Comparison of ENCODE assay signal across 1 cellular context in the genomic region with DNA sequence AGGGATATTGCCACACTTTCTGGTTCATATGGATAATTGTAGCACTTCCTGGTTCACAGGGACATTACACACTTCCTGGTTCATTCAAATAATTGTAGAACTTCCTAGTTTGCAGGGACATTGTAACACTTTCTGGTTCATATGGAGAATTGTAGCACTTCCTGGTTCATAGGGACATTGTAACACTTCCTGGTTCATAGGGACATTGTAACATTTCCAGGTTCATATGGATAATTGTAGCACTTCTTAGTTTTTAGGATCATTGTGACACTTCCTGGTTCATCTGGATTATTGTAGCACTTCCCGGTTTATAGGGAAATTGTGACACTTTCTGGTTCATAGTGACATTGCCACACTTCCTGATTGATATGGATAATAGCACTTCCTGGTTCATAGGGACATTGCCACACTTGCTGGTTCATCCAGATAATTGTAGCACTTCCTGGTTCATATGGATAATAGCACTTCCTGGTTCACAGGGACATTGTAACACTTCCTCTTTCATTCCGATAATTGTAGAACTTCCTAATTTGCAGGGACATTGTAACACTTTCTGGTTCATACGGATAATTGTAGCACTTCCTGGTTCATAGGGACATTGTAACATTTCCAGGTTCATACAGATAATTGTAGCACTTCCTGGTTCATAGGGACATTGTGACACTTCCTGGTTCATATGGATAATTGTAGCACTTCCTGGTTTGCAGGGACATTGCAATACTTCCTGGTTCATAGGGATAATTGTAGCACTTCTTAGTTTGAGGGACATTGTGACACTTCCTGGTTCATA.
TF ChIP-seq lines count a peak whose summit lies in the region.

No MANE protein-coding gene starts in this region.

TF ChIP-seq in K562, 482 proteins besides CTCF, POLR2A, EP300 and RAD21 (continued from another document and continues in another):
- TF ChIP-seq ZNF449 (CRISPR knock-in tag; IDR thresholded peaks at IDR 0.05) = no peak
- TF ChIP-seq ASH1L (IDR thresholded peaks at IDR 0.05; ENCODE audit: borderline replicate concordance, low read depth, partially characterized antibody) = peak; percentile 32
- no peak for TF ChIP-seq ZNF764 (CRISPR knock-in tag; IDR thresholded peaks at IDR 0.05; ENCODE audit: low read depth)
- peak; percentile 70 for TF ChIP-seq SPI1 (IDR thresholded peaks at IDR 0.05; ENCODE audit: borderline replicate concordance, low read depth, low read length)
- TF ChIP-seq NR2C2 (CRISPR knock-in tag; IDR thresholded peaks at IDR 0.05) = peak; percentile 85; the same call in 1 of the 2 replicates
- peak; percentile 96 for TF ChIP-seq NR2C2 (tag; IDR thresholded peaks at IDR 0.05)
- peak; percentile 17; the same call in 1 of the 2 replicates for TF ChIP-seq PKNOX1 (IDR thresholded peaks at IDR 0.05)
- TF ChIP-seq NR3C1 (CRISPR knock-in tag; IDR thresholded peaks at IDR 0.05) = no peak
- no peak for TF ChIP-seq POU5F1 (IDR thresholded peaks at IDR 0.05; ENCODE audit: borderline replicate concordance, low read depth, low read length, partially characterized antibody)
- TF ChIP-seq GMEB1 (CRISPR knock-in tag; IDR thresholded peaks at IDR 0.05) = no peak
- TF ChIP-seq, protein P1, sequence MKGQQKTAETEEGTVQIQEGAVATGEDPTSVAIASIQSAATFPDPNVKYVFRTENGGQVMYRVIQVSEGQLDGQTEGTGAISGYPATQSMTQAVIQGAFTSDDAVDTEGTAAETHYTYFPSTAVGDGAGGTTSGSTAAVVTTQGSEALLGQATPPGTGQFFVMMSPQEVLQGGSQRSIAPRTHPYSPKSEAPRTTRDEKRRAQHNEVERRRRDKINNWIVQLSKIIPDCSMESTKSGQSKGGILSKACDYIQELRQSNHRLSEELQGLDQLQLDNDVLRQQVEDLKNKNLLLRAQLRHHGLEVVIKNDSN (CRISPR knock-in tag; IDR thresholded peaks at IDR 0.05) = no peak
- TF ChIP-seq ATF4 (CRISPR knock-in tag; IDR thresholded peaks at IDR 0.05) = no peak
- TF ChIP-seq ATF2 (CRISPR knock-in tag; IDR thresholded peaks at IDR 0.05) = no peak
- no peak for TF ChIP-seq TAF7 (tag; IDR thresholded peaks at IDR 0.05)
- TF ChIP-seq AFF4 (CRISPR knock-in tag; IDR thresholded peaks at IDR 0.05) = no peak
- TF ChIP-seq ATF1 (CRISPR knock-in tag; IDR thresholded peaks at IDR 0.05) = no peak
- 0 out of 2 replicates have a peak, but pooled peaks have one; percentile 8 for TF ChIP-seq ATF1 (tag; IDR thresholded peaks at IDR 0.05)
- TF ChIP-seq, protein P2, sequence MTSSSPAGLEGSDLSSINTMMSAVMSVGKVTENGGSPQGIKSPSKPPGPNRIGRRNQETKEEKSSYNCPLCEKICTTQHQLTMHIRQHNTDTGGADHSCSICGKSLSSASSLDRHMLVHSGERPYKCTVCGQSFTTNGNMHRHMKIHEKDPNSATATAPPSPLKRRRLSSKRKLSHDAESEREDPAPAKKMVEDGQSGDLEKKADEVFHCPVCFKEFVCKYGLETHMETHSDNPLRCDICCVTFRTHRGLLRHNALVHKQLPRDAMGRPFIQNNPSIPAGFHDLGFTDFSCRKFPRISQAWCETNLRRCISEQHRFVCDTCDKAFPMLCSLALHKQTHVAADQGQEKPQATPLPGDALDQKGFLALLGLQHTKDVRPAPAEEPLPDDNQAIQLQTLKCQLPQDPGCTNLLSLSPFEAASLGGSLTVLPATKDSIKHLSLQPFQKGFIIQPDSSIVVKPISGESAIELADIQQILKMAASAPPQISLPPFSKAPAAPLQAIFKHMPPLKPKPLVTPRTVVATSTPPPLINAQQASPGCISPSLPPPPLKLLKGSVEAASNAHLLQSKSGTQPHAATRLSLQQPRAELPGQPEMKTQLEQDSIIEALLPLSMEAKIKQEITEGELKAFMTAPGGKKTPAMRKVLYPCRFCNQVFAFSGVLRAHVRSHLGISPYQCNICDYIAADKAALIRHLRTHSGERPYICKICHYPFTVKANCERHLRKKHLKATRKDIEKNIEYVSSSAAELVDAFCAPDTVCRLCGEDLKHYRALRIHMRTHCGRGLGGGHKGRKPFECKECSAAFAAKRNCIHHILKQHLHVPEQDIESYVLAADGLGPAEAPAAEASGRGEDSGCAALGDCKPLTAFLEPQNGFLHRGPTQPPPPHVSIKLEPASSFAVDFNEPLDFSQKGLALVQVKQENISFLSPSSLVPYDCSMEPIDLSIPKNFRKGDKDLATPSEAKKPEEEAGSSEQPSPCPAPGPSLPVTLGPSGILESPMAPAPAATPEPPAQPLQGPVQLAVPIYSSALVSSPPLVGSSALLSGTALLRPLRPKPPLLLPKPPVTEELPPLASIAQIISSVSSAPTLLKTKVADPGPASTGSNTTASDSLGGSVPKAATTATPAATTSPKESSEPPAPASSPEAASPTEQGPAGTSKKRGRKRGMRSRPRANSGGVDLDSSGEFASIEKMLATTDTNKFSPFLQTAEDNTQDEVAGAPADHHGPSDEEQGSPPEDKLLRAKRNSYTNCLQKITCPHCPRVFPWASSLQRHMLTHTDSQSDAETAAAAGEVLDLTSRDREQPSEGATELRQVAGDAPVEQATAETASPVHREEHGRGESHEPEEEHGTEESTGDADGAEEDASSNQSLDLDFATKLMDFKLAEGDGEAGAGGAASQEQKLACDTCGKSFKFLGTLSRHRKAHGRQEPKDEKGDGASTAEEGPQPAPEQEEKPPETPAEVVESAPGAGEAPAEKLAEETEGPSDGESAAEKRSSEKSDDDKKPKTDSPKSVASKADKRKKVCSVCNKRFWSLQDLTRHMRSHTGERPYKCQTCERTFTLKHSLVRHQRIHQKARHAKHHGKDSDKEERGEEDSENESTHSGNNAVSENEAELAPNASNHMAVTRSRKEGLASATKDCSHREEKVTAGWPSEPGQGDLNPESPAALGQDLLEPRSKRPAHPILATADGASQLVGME (CRISPR knock-in tag; IDR thresholded peaks at IDR 0.05) = no peak
- TF ChIP-seq NFIX (CRISPR knock-in tag; IDR thresholded peaks at IDR 0.05; ENCODE audit: low read depth) = no peak
- 0 out of 2 replicates have a peak, but pooled peaks have one; percentile 5 for TF ChIP-seq NFE2 (IDR thresholded peaks at IDR 0.05; ENCODE audit: low read depth)
